Comparison of ENCODE assay signal across 8 cellular contexts in the genomic region with DNA sequence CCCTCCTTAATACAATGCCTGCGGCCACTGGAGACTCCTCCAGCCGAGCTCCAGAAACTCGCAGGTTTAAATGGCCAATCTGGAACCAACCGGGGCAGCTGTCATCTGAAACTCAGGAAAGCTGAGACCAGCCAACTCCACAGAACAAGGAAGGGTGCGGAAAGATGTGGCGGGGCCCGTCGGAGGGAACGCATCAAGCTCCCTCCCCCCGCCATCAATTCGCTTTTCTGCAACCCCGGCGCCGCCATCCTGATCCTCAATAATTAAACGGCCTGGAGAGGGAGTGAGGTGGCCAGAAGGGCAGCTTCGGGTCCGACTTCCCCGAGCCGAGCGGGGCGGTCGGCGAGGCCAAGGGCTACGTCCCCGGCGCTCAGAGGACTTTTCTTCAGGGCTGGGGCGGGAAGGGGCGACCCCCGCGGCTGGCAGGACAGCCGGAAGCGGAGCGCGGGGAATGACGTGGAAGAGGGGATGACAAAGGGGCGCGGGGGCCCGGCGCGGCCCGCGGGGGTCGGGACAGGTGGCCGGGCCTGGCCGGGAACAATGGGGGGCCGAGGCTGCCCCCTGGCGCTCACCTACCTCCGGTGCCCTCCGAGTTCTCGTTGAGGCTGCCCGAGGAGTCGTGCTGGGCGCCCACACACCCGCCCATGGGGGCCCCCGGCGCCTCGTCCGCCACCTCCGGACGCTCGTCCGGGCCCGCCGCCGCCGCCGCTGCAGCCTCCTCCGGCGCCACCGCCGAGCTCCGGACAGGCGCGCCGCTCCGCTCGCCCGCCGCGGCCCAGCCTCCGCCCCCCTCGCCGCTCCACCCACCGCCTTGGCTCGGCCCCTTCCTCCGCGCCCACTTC. TPM values are rescaled to one million over a fixed set of nuclear protein-coding genes. Genes with fewer than 3 reads are reported as not detected.
DNase-seq lines count a peak whose midpoint lies in the region; ATAC-seq and TF ChIP-seq lines count a peak whose summit lies in the region.

Gene UBTD2 (minus strand): TSS at position 745 of the 842 bp plus-strand sequence. CDS start 99 bp downstream, at position 646.

- H3K4me3 Mint-ChIP-seq in activated CD4-positive, alpha-beta memory T cell treated with anti-CD3 and anti-CD28 coated beads for 36 hours, result peak within 1 kb of the TSS; percentile 79

- no peaks in the 10 kb centered on the region for H3K9me3 Mint-ChIP-seq in activated CD4-positive, alpha-beta memory T cell treated with anti-CD3 and anti-CD28 coated beads for 36 hours

- ATAC-seq in GM18861 (IDR thresholded peaks at IDR 0.05; ENCODE audit: unreplicated experiment), result peak; percentile 77
- peak; percentile 79 for ATAC-seq in HG03097 (IDR thresholded peaks at IDR 0.05; ENCODE audit: low FRiP score, unreplicated experiment)

- intact Hi-C loops in activated CD4-positive, alpha-beta memory T cell treated with anti-CD3 and anti-CD28 coated beads for 36 hours (cut with micrococcal nuclease), result loop anchor here (2.0 to 5.0 kb wide), 4 partner anchors 58 to 896 kb away; partner anchors contain the start of genes FBXW11 and NPM1

- no peak within 1 kb of the TSS for H3K27ac Mint-ChIP-seq in activated CD4-positive, alpha-beta memory T cell treated with anti-CD3 and anti-CD28 coated beads for 36 hours

- CTCF ChIA-PET in AG04449 (lab: Yijun Ruan, JAX), result interaction anchor here (0.7 to 3.4 kb wide), 13 partner anchors 9 to 330 kb away, joined by 3 to 25 read pairs (median 3); no protein-coding TSS in a partner anchor
- CTCF ChIA-PET in activated CD4-positive, alpha-beta memory T cell treated with anti-CD3 and anti-CD28 coated beads for 36 hours (lab: Charles Lee), result interaction anchor here (0.6 to 5.2 kb wide), 23 partner anchors 8 to 391 kb away, joined by 3 to 67 read pairs (median 5); partner anchors contain the start of gene STK10

- POLR2A ChIA-PET in AG04449 (lab: Yijun Ruan, JAX), result interaction anchor here (1.1 to 1.3 kb wide), 2 partner anchors 16 to 94 kb away, joined by 3 to 4 read pairs; no protein-coding TSS in a partner anchor
- POLR2A ChIA-PET in activated CD4-positive, alpha-beta memory T cell treated with anti-CD3 and anti-CD28 coated beads for 36 hours (lab: Charles Lee), result interaction anchor here (0.5 to 1.4 kb wide), 6 partner anchors 58 to 276 kb away, joined by 3 to 9 read pairs (median 4); partner anchors contain the start of gene FBXW11

- TF ChIP-seq CTCF in AG04449 (IDR thresholded peaks at IDR 0.05; ENCODE audit: insufficient read depth, low read length, missing control alignments), result peak; percentile 55

- no peaks in the 10 kb centered on the region for H3K36me3 Mint-ChIP-seq in activated CD4-positive, alpha-beta memory T cell treated with anti-CD3 and anti-CD28 coated beads for 36 hours

- peaks cover 26% of the 10 kb centered on the region for H3K4me1 Mint-ChIP-seq in activated CD4-positive, alpha-beta memory T cell treated with anti-CD3 and anti-CD28 coated beads for 36 hours (ENCODE audit: low read depth)

- DNase-seq in AG04449 (ENCODE audit: low read depth, low spot score), result no peak
- DNase-seq in NCI-H510A (lab: John Stamatoyannopoulos, UW), result peak; percentile 8
- DNase-seq in activated CD4-positive, alpha-beta memory T cell treated with anti-CD3 and anti-CD28 coated beads for 36 hours, result peak; percentile 83
- DNase-seq in effector CD8-positive, alpha-beta T cell (lab: John Stamatoyannopoulos, UW), result peak; percentile 46
- peak; percentile 75 to 83 for DNase-seq in lung microvascular endothelial cell (ENCODE audit: low read depth in 2 of 2)
- peak; percentile 49 to 72 (median 50) for DNase-seq in stimulated activated CD4-positive, alpha-beta T cell treated with anti-CD3 and anti-CD28 coated beads, TNF-alpha, amount 100 ng/mL, for 48 hours (ENCODE audit: low read depth in 3 of 3)

- peak within 1 kb of the TSS; percentile 75 for H3K4me3 ChIP-seq in AG04449 (ENCODE audit: low read depth, low read length)

- no peaks in the 10 kb centered on the region for H3K27me3 Mint-ChIP-seq in activated CD4-positive, alpha-beta memory T cell treated with anti-CD3 and anti-CD28 coated beads for 36 hours

RNA-seq across cellular contexts. Expression of gene UBTD2, which starts in this region (rescaled TPM):
- 1 to 10 TPM; 4.6 to 4.9 TPM for total RNA-seq in activated CD4-positive, alpha-beta memory T cell treated with anti-CD3 and anti-CD28 coated beads for 36 hours
- 14.7 and 15.5 TPM in 2 replicates for total RNA-seq in lung microvascular endothelial cell
